ENCODE assay signal across 15 cellular contexts in the genomic region with DNA sequence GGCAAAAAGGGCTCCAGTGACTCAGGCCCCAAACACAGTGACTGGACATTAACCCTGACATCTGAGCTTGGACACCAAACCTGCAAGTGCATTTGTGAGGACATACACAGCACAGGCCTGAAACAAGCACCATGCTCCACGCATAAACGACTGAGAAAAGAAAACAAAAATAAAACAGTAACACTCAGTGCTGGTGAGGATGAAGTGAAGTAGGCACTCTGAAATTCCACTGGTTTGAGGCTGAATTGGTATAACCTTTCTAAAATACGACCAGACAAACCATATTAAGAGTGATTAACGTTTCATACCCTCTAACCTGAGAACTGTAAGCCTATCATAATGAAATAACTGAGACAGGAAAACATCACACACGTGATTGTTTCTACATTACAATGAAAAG. TPM values are rescaled to one million over a fixed set of nuclear protein-coding genes. Genes with fewer than 3 reads are reported as not detected.
DNase-seq lines count a peak whose midpoint lies in the region; ATAC-seq and TF ChIP-seq lines count a peak whose summit lies in the region.
"Had no signal": no experiment of that assay in that cellular context is flagged by ENCODE, and none has a peak within 500 bp of the region (broad histone marks: within the 10 kb centered on the region; RNA-seq: fewer than 3 reads in every experiment).

No MANE protein-coding gene starts in this region.

- H3F3A ChIP-seq in GM23248 (ENCODE audit: insufficient read depth) = no peaks in the 10 kb centered on the region

- H3K27ac ChIP-seq in C4-2B (peak overlapping the region; percentile 81), HEK293 (ENCODE audit: extremely low read depth, low read depth, low read length) (no peak overlapping the region), GM23248 (no peak overlapping the region)

- H3K9me2 ChIP-seq in GM23248 (ENCODE audit: insufficient read depth) = no peaks in the 10 kb centered on the region

- peaks cover 2% of the 10 kb centered on the region; the same call in 1 of the 2 replicates for H3K4me1 ChIP-seq in HEK293 (ENCODE audit: control insufficient read depth, insufficient read depth, low read length)
- peaks cover 10% of the 10 kb centered on the region for H3K4me1 ChIP-seq in GM23248 (ENCODE audit: insufficient read depth)

- WGBS in GM23248 (ENCODE audit: low coverage in 1 of 2, low lambda C conversion rate in 2 of 2, missing lambda C conversion rate in 2 of 2), 2 experiments = 85 to 93% methylated on average over 5 of the region's 5 CpGs

- POLR2A ChIA-PET in HEK293 (lab: Yijun Ruan, JAX) = interaction anchor here (1.1 kb wide), 1 partner anchor 94 kb away, joined by 4 read pairs; no protein-coding TSS in a partner anchor
- POLR2A ChIA-PET in activated naive CD8-positive, alpha-beta T cell treated with anti-CD3 and anti-CD28 coated beads, Interleukin-2, amount 10 ng/mL, durations not matched to agents 7 days and 5 days (lab: Charles Lee) = interaction anchor here (0.6 to 1.5 kb wide), 8 partner anchors 11 to 201 kb away, joined by 3 to 9 read pairs (median 4); partner anchors contain the start of genes CHERP and MED26

- H3K36me3 ChIP-seq in HEK293 (ENCODE audit: control insufficient read depth in 2 of 2, insufficient read depth in 1 of 2, low read length in 2 of 2) (peaks cover 33 to 63% of the 10 kb centered on the region in 2 experiments; a peak in 2 of 3 replicates), GM23248 (ENCODE audit: low read depth) (peaks cover 50% of the 10 kb centered on the region)

- H3K9me3 Mint-ChIP-seq in activated naive CD8-positive, alpha-beta T cell treated with anti-CD3 and anti-CD28 coated beads, Interleukin-2, amount 10 ng/mL, durations not matched to agents 7 days and 5 days = no peaks in the 10 kb centered on the region
- H3K9me3 Mint-ChIP-seq in neural crest cell (no peaks in the 10 kb centered on the region), mesothelial cell of epicardium (peaks cover 4% of the 10 kb centered on the region)
- H3K9me3 Mint-ChIP-seq: nephron progenitor cell had no signal

- H3K79me2 ChIP-seq in GM23248 (ENCODE audit: insufficient read depth) = peaks cover 96% of the 10 kb centered on the region

- CTCF ChIA-PET in HEK293 (lab: Yijun Ruan, JAX) = interaction anchor here (1.0 kb wide), 1 partner anchor 149 kb away, joined by 3 read pairs; no protein-coding TSS in a partner anchor

- TF ChIP-seq CTCF in C4-2B (conservative IDR thresholded peaks at IDR 0.05) (no peak), HEK293 (tag by site-specific recombination; IDR thresholded peaks at IDR 0.05) (no peak), neural crest cell (conservative IDR thresholded peaks at IDR 0.05) (no peak), mesothelial cell of epicardium (IDR thresholded peaks at IDR 0.05; ENCODE audit: unreplicated experiment) (no peak)

- no peaks in the 10 kb centered on the region for H4K20me1 ChIP-seq in GM23248 (ENCODE audit: insufficient read depth)

- H3K36me3 Mint-ChIP-seq in activated naive CD8-positive, alpha-beta T cell treated with anti-CD3 and anti-CD28 coated beads, Interleukin-2, amount 10 ng/mL, durations not matched to agents 7 days and 5 days = peaks cover 45% of the 10 kb centered on the region
- H3K36me3 Mint-ChIP-seq in neural crest cell (ENCODE audit: low read depth) = peaks cover 15% of the 10 kb centered on the region
- peaks cover 24% of the 10 kb centered on the region for H3K36me3 Mint-ChIP-seq in mesothelial cell of epicardium

- H3K27ac Mint-ChIP-seq in activated naive CD8-positive, alpha-beta T cell treated with anti-CD3 and anti-CD28 coated beads, Interleukin-2, amount 10 ng/mL, durations not matched to agents 7 days and 5 days = peak overlapping the region; percentile 100
- H3K27ac Mint-ChIP-seq in neural crest cell (ENCODE audit: unreplicated experiment) (no peak overlapping the region), mesothelial cell of epicardium (no peak overlapping the region)
- H3K27ac Mint-ChIP-seq: nephron progenitor cell had no signal

- H3K27me3 Mint-ChIP-seq in activated naive CD8-positive, alpha-beta T cell treated with anti-CD3 and anti-CD28 coated beads, Interleukin-2, amount 10 ng/mL, durations not matched to agents 7 days and 5 days = no peaks in the 10 kb centered on the region
- no peaks in the 10 kb centered on the region for H3K27me3 Mint-ChIP-seq in neural crest cell (ENCODE audit: low read depth)
- H3K27me3 Mint-ChIP-seq in mesothelial cell of epicardium (ENCODE audit: low read depth) = no peaks in the 10 kb centered on the region

- H3K9me3 ChIP-seq in HEK293 (ENCODE audit: control insufficient read depth, insufficient read depth, low read depth, low read length) = no peaks in the 10 kb centered on the region
- no peaks in the 10 kb centered on the region for H3K9me3 ChIP-seq in GM23248 (ENCODE audit: low read depth)
- H3K9me3 ChIP-seq: HAP-1 had no signal

- H3K4me1 Mint-ChIP-seq in activated naive CD8-positive, alpha-beta T cell treated with anti-CD3 and anti-CD28 coated beads, Interleukin-2, amount 10 ng/mL, durations not matched to agents 7 days and 5 days = peaks cover 40% of the 10 kb centered on the region
- H3K4me1 Mint-ChIP-seq in neural crest cell (peaks cover 8% of the 10 kb centered on the region), mesothelial cell of epicardium (peaks cover 8% of the 10 kb centered on the region)

- peak overlapping the region; percentile 86 for H3K4me3 Mint-ChIP-seq in activated naive CD8-positive, alpha-beta T cell treated with anti-CD3 and anti-CD28 coated beads, Interleukin-2, amount 10 ng/mL, durations not matched to agents 7 days and 5 days
- peak overlapping the region; percentile 27 for H3K4me3 Mint-ChIP-seq in neural crest cell
- H3K4me3 Mint-ChIP-seq in mesothelial cell of epicardium = no peak overlapping the region
- H3K4me3 Mint-ChIP-seq: nephron progenitor cell had no signal

- in situ Hi-C loops in GM23248 (cut with MboI) = no loop called here

- DNase-seq in activated naive CD8-positive, alpha-beta T cell treated with anti-CD3 and anti-CD28 coated beads, Interleukin-2, amount 10 ng/mL, durations not matched to agents 7 days and 5 days = no peak
- DNase-seq in neural crest cell (ENCODE audit: low read depth, low spot score) (no peak), GM23248 (no peak), KG1 (lab: John Stamatoyannopoulos, UW) (no peak), mesothelial cell of epicardium (ENCODE audit: low spot score in 2 of 2, unreplicated experiment in 2 of 2) (no peak)
- DNase-seq: C1 segment of cervical spinal cord, caudate nucleus, NCI-H1105, NCI-H226, nephron progenitor cell had no signal

- H3K9ac ChIP-seq in GM23248 = no peak overlapping the region

- no peak overlapping the region for H3K4me2 ChIP-seq in GM23248 (ENCODE audit: unreplicated experiment)

- H3K4me3 ChIP-seq in HEK293 (ENCODE audit: low read depth, low read length) (no peak overlapping the region), GM23248 (no peak overlapping the region)
- H3K4me3 ChIP-seq: GM12878, HAP-1 had no signal

- H2AFZ ChIP-seq in GM23248 = no peak overlapping the region

- ATAC-seq in activated naive CD8-positive, alpha-beta T cell treated with anti-CD3 and anti-CD28 coated beads, Interleukin-2, amount 10 ng/mL, durations not matched to agents 7 days and 5 days (ENCODE audit: low read depth) = peak; percentile 1
- ATAC-seq: GM12878, right cardiac atrium had no signal

- no peaks in the 10 kb centered on the region for H3K27me3 ChIP-seq in GM23248 (replicated peaks; ENCODE audit: insufficient read depth)

TF ChIP-seq in HEK293, 187 proteins besides CTCF, POLR2A, EP300 and RAD21:
- TF ChIP-seq ZNF184 (tag by site-specific recombination; IDR thresholded peaks at IDR 0.05) (peak; percentile 88), ZNF138 (tag by site-specific recombination; IDR thresholded peaks at IDR 0.05; ENCODE audit: borderline replicate concordance) (no peak)
TF ChIP-seq in HEK293: peak in this region for 1.

RNA-seq across cellular contexts. Expression of gene SLC35E1, which starts 5.5 kb away (rescaled TPM):
- 10 to 100 TPM; 43.4 to 44.5 TPM for total RNA-seq in activated naive CD8-positive, alpha-beta T cell treated with anti-CD3 and anti-CD28 coated beads, Interleukin-2, amount 10 ng/mL, durations not matched to agents 7 days and 5 days
- 30.4 and 32.5 TPM in 2 replicates for total RNA-seq in neural crest cell
- 39.7 and 43.2 TPM in 2 replicates for total RNA-seq in GM23248 (2014; rRNA removed; shearing (Covaris generic))
- polyA plus RNA-seq in GM23248 (2016; fragmentation: Nextera tagmentation; extraction: Ambion mirVana) = 35.7 and 38.8 TPM in 2 replicates
- 39.7 to 45.4 TPM (median 42.1 TPM) in 3 replicates for total RNA-seq in mesothelial cell of epicardium

RNA-seq across cellular contexts. Expression of gene CHERP, which starts 24.5 kb away (rescaled TPM):
- total RNA-seq in activated naive CD8-positive, alpha-beta T cell treated with anti-CD3 and anti-CD28 coated beads, Interleukin-2, amount 10 ng/mL, durations not matched to agents 7 days and 5 days = 10 to 100 TPM; 65.5 to 67.0 TPM
- 93.3 and 95.7 TPM in 2 replicates for total RNA-seq in neural crest cell
- 1.4 and 2.9 TPM in 2 replicates for total RNA-seq in GM23248 (2014; rRNA removed; shearing (Covaris generic))
- polyA plus RNA-seq in GM23248 (2016; fragmentation: Nextera tagmentation; extraction: Ambion mirVana) = 16.8 and 20.5 TPM in 2 replicates
- 73.2 to 80.5 TPM (median 78.4 TPM) in 3 replicates for total RNA-seq in mesothelial cell of epicardium

Comparison
In these comparisons a context has a peak if more than half of its experiments do, and no peak if none do; other contexts are left out.
1. RNA of gene CHERP, which starts 24.5 kb away (total RNA-seq): 93.3 to 95.7 TPM in neural crest cell, 73.2 to 80.5 TPM in mesothelial cell of epicardium and 65.5 to 67.0 TPM in activated naive CD8-positive, alpha-beta T cell treated with anti-CD3 and anti-CD28 coated beads, Interleukin-2, amount 10 ng/mL, durations not matched to agents 7 days and 5 days; 1.4 to 2.9 TPM in GM23248; every median in the first group is over 10 times any median in the second.